12 cellular contexts compared by ENCODE assay signal in genomic region chr20:50133474-50134217, GRCh38. TPM values are rescaled to one million over a fixed set of nuclear protein-coding genes. Genes with fewer than 3 reads are reported as not detected.
DNase-seq lines count a peak whose midpoint lies in the region; ATAC-seq, FAIRE-seq and TF ChIP-seq lines count a peak whose summit lies in the region.
"Had no signal": no experiment of that assay in that cellular context is flagged by ENCODE, and none has a peak within 500 bp of the region (broad histone marks: within the 10 kb centered on the region; RNA-seq: fewer than 3 reads in every experiment).

No MANE protein-coding gene starts in this region.

- H3K79me2 ChIP-seq in GM12878 (ENCODE audit: control insufficient read depth, insufficient read depth, low read length): no peaks in the 10 kb centered on the region

- H4K20me1 ChIP-seq in GM12878 (ENCODE audit: control insufficient read depth, insufficient read depth): no peaks in the 10 kb centered on the region

- H3K27ac ChIP-seq in GM12878 (ENCODE audit: control insufficient read depth, insufficient read depth): no peak overlapping the region
- H3K27ac ChIP-seq in right atrium auricular region: peak overlapping the region; percentile 33 to 64
- peak overlapping the region; percentile 55 for H3K27ac ChIP-seq in substantia nigra (ENCODE audit: low read depth, low read length, poor library complexity, severe bottlenecking)

- H2AFZ ChIP-seq in GM12878 (ENCODE audit: control insufficient read depth, low read depth, low read length): no peak overlapping the region

- ATAC-seq in activated naive CD8-positive, alpha-beta T cell treated with anti-CD3 and anti-CD28 coated beads, Interleukin-2, amount 10 ng/mL, durations not matched to agents 7 days and 5 days (ENCODE audit: low read depth): peak; percentile 34
- ATAC-seq in activated naive CD8-positive, alpha-beta T cell treated with anti-CD3 and anti-CD28 coated beads, Interleukin-2, amount 50 U/mL, for 24 hours: no peak
- peak; percentile 30; the same call in 1 of the 3 replicates for ATAC-seq in GM12878
- ATAC-seq in omental fat pad (ENCODE audit: low FRiP score): no peak
- ATAC-seq in GM18867 (IDR thresholded peaks at IDR 0.05; ENCODE audit: unreplicated experiment): no peak
- no peak for ATAC-seq in HG03196 (IDR thresholded peaks at IDR 0.05; ENCODE audit: unreplicated experiment)
- ATAC-seq: activated T-cell treated with anti-CD3 and anti-CD28 coated beads, Interleukin-2, amount 50 U/mL, for 72 hours had no signal

- CTCF ChIA-PET in GM12878 (lab: Yijun Ruan, JAX): interaction anchor here (0.6 to 3.8 kb wide), 2 partner anchors 12 to 31 kb away, joined by 3 to 14 read pairs; no protein-coding TSS in a partner anchor

- H3K9me3 Mint-ChIP-seq in activated naive CD8-positive, alpha-beta T cell treated with anti-CD3 and anti-CD28 coated beads, Interleukin-2, amount 10 ng/mL, durations not matched to agents 7 days and 5 days: no peaks in the 10 kb centered on the region
- no peaks in the 10 kb centered on the region for H3K9me3 Mint-ChIP-seq in activated naive CD8-positive, alpha-beta T cell treated with anti-CD3 and anti-CD28 coated beads, Interleukin-2, amount 50 U/mL, for 24 hours
- H3K9me3 Mint-ChIP-seq: activated T-cell treated with anti-CD3 and anti-CD28 coated beads, Interleukin-2, amount 50 U/mL, for 72 hours had no signal

- H3K4me3 Mint-ChIP-seq in activated naive CD8-positive, alpha-beta T cell treated with anti-CD3 and anti-CD28 coated beads, Interleukin-2, amount 10 ng/mL, durations not matched to agents 7 days and 5 days: no peak overlapping the region
- H3K4me3 Mint-ChIP-seq in activated naive CD8-positive, alpha-beta T cell treated with anti-CD3 and anti-CD28 coated beads, Interleukin-2, amount 50 U/mL, for 24 hours: no peak overlapping the region
- H3K4me3 Mint-ChIP-seq: activated T-cell treated with anti-CD3 and anti-CD28 coated beads, Interleukin-2, amount 50 U/mL, for 72 hours had no signal

- no peaks in the 10 kb centered on the region for H3K4me1 ChIP-seq in GM12878 (ENCODE audit: control insufficient read depth, insufficient read depth, low read length)
- H3K4me1 ChIP-seq in right atrium auricular region: peaks cover 0 to 45% of the 10 kb centered on the region in 2 donors

- POLR2A ChIA-PET in activated naive CD8-positive, alpha-beta T cell treated with anti-CD3 and anti-CD28 coated beads, Interleukin-2, amount 10 ng/mL, durations not matched to agents 7 days and 5 days (lab: Charles Lee): interaction anchor here (1.4 kb wide), 1 partner anchor 20 kb away, joined by 5 read pairs; the partner anchor contains the start of gene PEDS1
- POLR2A ChIA-PET in GM12878 (lab: Charles Lee): interaction anchor here (0.6 kb wide), 1 partner anchor 14 kb away, joined by 3 read pairs; no protein-coding TSS in a partner anchor

- H3K27me3 ChIP-seq in GM12878 (replicated peaks in 1 of 2; ENCODE audit: control insufficient read depth in 2 of 2, insufficient read depth in 2 of 2, low read length in 1 of 2): no peaks in the 10 kb centered on the region
- H3K27me3 ChIP-seq in right atrium auricular region: no peaks in the 10 kb centered on the region

- SMC1A ChIA-PET in GM12878 (lab: Charles Lee; ENCODE audit: uncharacterized antibody, unreplicated experiment): interaction anchor here (1.3 kb wide), 1 partner anchor 20 kb away, joined by 3 read pairs; the partner anchor contains the start of gene PEDS1

- H3K27ac Mint-ChIP-seq in activated naive CD8-positive, alpha-beta T cell treated with anti-CD3 and anti-CD28 coated beads, Interleukin-2, amount 10 ng/mL, durations not matched to agents 7 days and 5 days: no peak overlapping the region
- H3K27ac Mint-ChIP-seq in activated naive CD8-positive, alpha-beta T cell treated with anti-CD3 and anti-CD28 coated beads, Interleukin-2, amount 50 U/mL, for 24 hours: no peak overlapping the region
- H3K27ac Mint-ChIP-seq: activated T-cell treated with anti-CD3 and anti-CD28 coated beads, Interleukin-2, amount 50 U/mL, for 72 hours had no signal

- RAD21 ChIA-PET in GM12878 (lab: Charles Lee; ENCODE audit: unreplicated experiment): no interaction called here

- FAIRE-seq in GM12878 (lab: Jason Lieb, UNC): no peak
- FAIRE-seq: A204.1 had no signal

- H3K4me3 ChIP-seq in GM12878: no peak overlapping the region
- no peak overlapping the region for H3K4me3 ChIP-seq in right atrium auricular region

- H3K36me3 ChIP-seq in GM12878 (ENCODE audit: control insufficient read depth in 2 of 2, insufficient read depth in 2 of 2, low read length in 1 of 2) (peaks cover 12 to 32% of the 10 kb centered on the region in 2 experiments), right atrium auricular region (peaks cover 31% of the 10 kb centered on the region)

- in situ Hi-C loops in GM12878 (cut with MboI): no loop called here

- no peak for TF ChIP-seq POLR2A in GM12878 (IDR thresholded peaks at IDR 0.05; ENCODE audit: low read depth, low read length)

- DNase-seq in activated naive CD8-positive, alpha-beta T cell treated with anti-CD3 and anti-CD28 coated beads, Interleukin-2, amount 10 ng/mL, durations not matched to agents 7 days and 5 days: no peak
- DNase-seq in activated naive CD8-positive, alpha-beta T cell treated with anti-CD3 and anti-CD28 coated beads, Interleukin-2, amount 50 U/mL, for 24 hours: no peak
- DNase-seq in GM12878 (ENCODE audit: low read depth, low spot score): no peak
- no peak for DNase-seq in right atrium auricular region (ENCODE audit: low spot score)
- DNase-seq in substantia nigra (lab: John Stamatoyannopoulos, UW): peak in 3 of 49 donors; percentile 9 to 18 (median 14)
- no peak for DNase-seq in omental fat pad (ENCODE audit: low spot score)
- DNase-seq: activated T-cell treated with anti-CD3 and anti-CD28 coated beads, Interleukin-2, amount 50 U/mL, for 72 hours; DMS79 treated with DMSO at 0.1 percent for 48 hours; erythroblast had no signal

- H3K36me3 Mint-ChIP-seq in activated naive CD8-positive, alpha-beta T cell treated with anti-CD3 and anti-CD28 coated beads, Interleukin-2, amount 10 ng/mL, durations not matched to agents 7 days and 5 days: peaks cover 11% of the 10 kb centered on the region
- H3K36me3 Mint-ChIP-seq in activated naive CD8-positive, alpha-beta T cell treated with anti-CD3 and anti-CD28 coated beads, Interleukin-2, amount 50 U/mL, for 24 hours (ENCODE audit: low read depth): peaks cover 20% of the 10 kb centered on the region

- H3K27me3 Mint-ChIP-seq in activated naive CD8-positive, alpha-beta T cell treated with anti-CD3 and anti-CD28 coated beads, Interleukin-2, amount 10 ng/mL, durations not matched to agents 7 days and 5 days: no peaks in the 10 kb centered on the region
- H3K27me3 Mint-ChIP-seq in activated naive CD8-positive, alpha-beta T cell treated with anti-CD3 and anti-CD28 coated beads, Interleukin-2, amount 50 U/mL, for 24 hours: no peaks in the 10 kb centered on the region

- intact Hi-C loops in GM12878 (cut with micrococcal nuclease; ENCODE audit: unreplicated experiment): no loop called here

- H3K9me3 ChIP-seq in GM12878 (replicated peaks; ENCODE audit: control insufficient read depth, insufficient read depth, low read length): no peaks in the 10 kb centered on the region
- H3K9me3 ChIP-seq in right atrium auricular region: no peaks in the 10 kb centered on the region

- no peak overlapping the region for H3K4me2 ChIP-seq in GM12878 (ENCODE audit: control insufficient read depth, insufficient read depth)

- TF ChIP-seq CTCF in GM12878 (IDR thresholded peaks at IDR 0.05 in 2 of 3, conservative IDR thresholded peaks at IDR 0.05 in 1 of 3; ENCODE audit: control insufficient read depth in 2 of 3, extremely low read depth in 1 of 3, insufficient read depth in 1 of 3, low read depth in 3 of 3, low read length in 3 of 3) (peak in 2 of 3 experiments; percentile 23 to 24; a peak in 2 of 6 replicates), right atrium auricular region (IDR thresholded peaks at IDR 0.05) (peak in 1 of 2 donors; percentile 16), omental fat pad (IDR thresholded peaks at IDR 0.05) (no peak)

- no peak for TF ChIP-seq RAD21 in GM12878 (IDR thresholded peaks at IDR 0.05; ENCODE audit: insufficient read depth, low read depth, low read length)

- H3K4me1 Mint-ChIP-seq in activated naive CD8-positive, alpha-beta T cell treated with anti-CD3 and anti-CD28 coated beads, Interleukin-2, amount 10 ng/mL, durations not matched to agents 7 days and 5 days: peaks cover 2% of the 10 kb centered on the region
- peaks cover 14% of the 10 kb centered on the region for H3K4me1 Mint-ChIP-seq in activated naive CD8-positive, alpha-beta T cell treated with anti-CD3 and anti-CD28 coated beads, Interleukin-2, amount 50 U/mL, for 24 hours

- H3K9ac ChIP-seq in GM12878 (ENCODE audit: control insufficient read depth, insufficient read depth, low read length): no peak overlapping the region

- BruUV-seq in GM12878 (replicated peaks; lab: Mats Ljungman, UMichigan): no TSS peak

- 93% methylated on average over 9 of the region's 9 CpGs for WGBS in GM12878 (ENCODE audit: insufficient coverage, insufficient replicate concordance, low lambda C conversion rate, missing lambda C conversion rate)

- no peak for TF ChIP-seq EP300 in GM12878 (IDR thresholded peaks at IDR 0.05; ENCODE audit: borderline replicate concordance in 1 of 2, control insufficient read depth in 1 of 2, low read depth in 2 of 2, low read length in 2 of 2)

RNA-seq across cellular contexts. Expression of gene PEDS1, which starts 19.9 kb away (rescaled TPM):
- total RNA-seq in activated naive CD8-positive, alpha-beta T cell treated with anti-CD3 and anti-CD28 coated beads, Interleukin-2, amount 10 ng/mL, durations not matched to agents 7 days and 5 days: 10 to 100 TPM; 22.1 to 24.5 TPM
- 8.1 and 8.4 TPM in 2 replicates for total RNA-seq in GM12878 (2013; cell fraction: nucleolus; rRNA removed)
- total RNA-seq in GM12878 (2014; rRNA removed): 24.2 and 24.5 TPM in 2 replicates
- 12.1 and 12.2 TPM in 2 replicates for total RNA-seq in GM12878 (2014; rRNA removed; fragmentation: Illumina TruSeq; extraction: Trizol)
- 15.1 and 15.4 TPM in 2 replicates for total RNA-seq in GM12878 (2021)
- 5.8 TPM for polyA plus RNA-seq in GM12878 (2011; ENCODE audit: low read depth)
- 5.2 and 15.9 TPM in 2 replicates for polyA plus RNA-seq in GM12878 (2011; rRNA removed)
- 21.9 and 24.8 TPM in 2 replicates for polyA plus RNA-seq in GM12878 (2011; cell fraction: cytosol; rRNA removed)
- polyA plus RNA-seq in GM12878 (2011; cell fraction: nucleus; rRNA removed): 11.9 and 13.4 TPM in 2 replicates
- polyA plus RNA-seq in GM12878 (2012): 10.5 and 11.6 TPM in 2 replicates
- 9.9 and 17.8 TPM in 2 replicates for polyA plus RNA-seq in GM12878 (2014; fragmentation: Illumina TruSeq; extraction: Trizol)
- 1 to 10 TPM; 1.7 to 4.3 TPM for polyA plus RNA-seq in GM12878 (2014; fragmentation: Nextera tagmentation; extraction: Ambion mirVana)
- polyA plus RNA-seq in GM12878 (2014; rRNA removed): 25.6 and 26.1 TPM in 2 replicates
- 10 to 100 TPM; 19.7 to 20.9 TPM for polyA plus RNA-seq in GM12878 (2016; fragmentation: Nextera tagmentation; extraction: Ambion mirVana)
- 28.9 and 31.5 TPM in 2 replicates for polyA minus RNA-seq in GM12878 (2011; rRNA and poly(A)+ RNA removed)
- polyA minus RNA-seq in GM12878 (2011; cell fraction: cytosol; rRNA and poly(A)+ RNA removed): 11.8 and 15.8 TPM in 2 replicates
- 2.1 and 4.2 TPM in 2 replicates for polyA minus RNA-seq in GM12878 (2011; cell fraction: nucleus; rRNA and poly(A)+ RNA removed)
- 10 to 100 TPM; 26.1 to 30.7 TPM for total RNA-seq in right atrium auricular region
- total RNA-seq in omental fat pad: 10 to 100 TPM; 20.8 to 61.5 (median 29.0) TPM

RNA-seq across cellular contexts. Expression of gene UBE2V1, which starts 20.7 kb away (rescaled TPM):
- total RNA-seq in activated naive CD8-positive, alpha-beta T cell treated with anti-CD3 and anti-CD28 coated beads, Interleukin-2, amount 10 ng/mL, durations not matched to agents 7 days and 5 days: 100 to 1,000 TPM; 124 to 140 TPM
- total RNA-seq in GM12878 (2013; cell fraction: nucleolus; rRNA removed): 310 and 312 TPM in 2 replicates
- total RNA-seq in GM12878 (2014; rRNA removed) (51.8 and 57.8 TPM in 2 replicates), GM12878 (2014; rRNA removed; fragmentation: Illumina TruSeq; extraction: Trizol) (87.4 and 90.5 TPM in 2 replicates), GM12878 (2021) (102 and 104 TPM in 2 replicates), right atrium auricular region (10 to 100 TPM; 61.2 to 70.2 TPM), omental fat pad (100 to 1,000 TPM in 1 of 4 donors, 10 to 100 TPM in 3; 63.2 to 100 (median 72.6) TPM)
- polyA plus RNA-seq in GM12878 (2011; ENCODE audit: low read depth): 80.2 TPM
- polyA plus RNA-seq in GM12878 (2011; rRNA removed) (110 and 131 TPM in 2 replicates), GM12878 (2014; fragmentation: Illumina TruSeq; extraction: Trizol) (219 and 257 TPM in 2 replicates), GM12878 (2014; fragmentation: Nextera tagmentation; extraction: Ambion mirVana) (100 to 1,000 TPM; 151 to 215 TPM), GM12878 (2014; rRNA removed) (109 and 131 TPM in 2 replicates), GM12878 (2016; fragmentation: Nextera tagmentation; extraction: Ambion mirVana) (100 to 1,000 TPM; 181 to 188 TPM)
- polyA plus RNA-seq in GM12878 (2011; cell fraction: cytosol; rRNA removed): 88.2 and 104 TPM in 2 replicates
- polyA plus RNA-seq in GM12878 (2011; cell fraction: nucleus; rRNA removed): 79.4 and 82.7 TPM in 2 replicates
- 116 and 119 TPM in 2 replicates for polyA plus RNA-seq in GM12878 (2012)
- polyA minus RNA-seq in GM12878 (2011; rRNA and poly(A)+ RNA removed): 86.5 and 87.4 TPM in 2 replicates
- 32.2 and 38.4 TPM in 2 replicates for polyA minus RNA-seq in GM12878 (2011; cell fraction: cytosol; rRNA and poly(A)+ RNA removed)
- 50.2 and 71.6 TPM in 2 replicates for polyA minus RNA-seq in GM12878 (2011; cell fraction: nucleus; rRNA and poly(A)+ RNA removed)

RNA-seq across cellular contexts. Expression of gene CEBPB, which starts 57.0 kb away (rescaled TPM):
- total RNA-seq in activated naive CD8-positive, alpha-beta T cell treated with anti-CD3 and anti-CD28 coated beads, Interleukin-2, amount 10 ng/mL, durations not matched to agents 7 days and 5 days: 10 to 100 TPM; 38.3 to 38.7 TPM
- total RNA-seq in GM12878 (2013; cell fraction: nucleolus; rRNA removed): 1.1 and 2.0 TPM in 2 replicates
- total RNA-seq in GM12878 (2014; rRNA removed) (4.1 and 5.9 TPM in 2 replicates), GM12878 (2014; rRNA removed; fragmentation: Illumina TruSeq; extraction: Trizol) (1.3 and 1.5 TPM in 2 replicates), GM12878 (2021) (6.9 and 8.8 TPM in 2 replicates), right atrium auricular region (100 to 1,000 TPM in 1 of 2 donors, 10 to 100 TPM in 1; 61.3 to 102 TPM), omental fat pad (100 to 1,000 TPM; 158 to 345 (median 227) TPM)
- polyA plus RNA-seq in GM12878 (2011; ENCODE audit: low read depth): not detected
- polyA plus RNA-seq in GM12878 (2011; rRNA removed) (1.6 and 1.9 TPM in 2 replicates), GM12878 (2014; fragmentation: Illumina TruSeq; extraction: Trizol) (0.22 and 0.62 TPM in 2 replicates), GM12878 (2014; fragmentation: Nextera tagmentation; extraction: Ambion mirVana) (under 1 TPM; 0.18 to 0.73 TPM), GM12878 (2014; rRNA removed) (7.3 and 8.2 TPM in 2 replicates), GM12878 (2016; fragmentation: Nextera tagmentation; extraction: Ambion mirVana) (1 to 10 TPM in 1 of 2 experiments, under 1 TPM in 1; 0.45 to 6.6 TPM)
- polyA plus RNA-seq in GM12878 (2011; cell fraction: cytosol; rRNA removed): 1.3 and 3.1 TPM in 2 replicates
- 3.9 and 5.5 TPM in 2 replicates for polyA plus RNA-seq in GM12878 (2011; cell fraction: nucleus; rRNA removed)
- polyA plus RNA-seq in GM12878 (2012): 2.6 and 2.8 TPM in 2 replicates
- polyA minus RNA-seq in GM12878 (2011; rRNA and poly(A)+ RNA removed): 0.44 and 0.52 TPM in 2 replicates
- polyA minus RNA-seq in GM12878 (2011; cell fraction: cytosol; rRNA and poly(A)+ RNA removed): 5.3 and 7.5 TPM in 2 replicates
- 2.4 and 7.8 TPM in 2 replicates for polyA minus RNA-seq in GM12878 (2011; cell fraction: nucleus; rRNA and poly(A)+ RNA removed)

Comparison
In these comparisons a context has a peak if more than half of its experiments do, and no peak if none do; other contexts are left out.
1. ATAC-seq: peak in activated naive CD8-positive, alpha-beta T cell treated with anti-CD3 and anti-CD28 coated beads, Interleukin-2, amount 10 ng/mL, durations not matched to agents 7 days and 5 days (single experiment) and GM12878 (single experiment); none in activated naive CD8-positive, alpha-beta T cell treated with anti-CD3 and anti-CD28 coated beads, Interleukin-2, amount 50 U/mL, for 24 hours (single experiment), omental fat pad (single experiment), GM18867 (single experiment) and HG03196 (single experiment).
2. CTCF ChIP-seq: peak in GM12878 (2 of 3); none in omental fat pad (0 of 3).
3. RNA of gene CEBPB, which starts 57.0 kb away (total RNA-seq): 158 to 345 TPM in omental fat pad, 61.3 to 102 TPM in right atrium auricular region and 38.3 to 38.7 TPM in activated naive CD8-positive, alpha-beta T cell treated with anti-CD3 and anti-CD28 coated beads, Interleukin-2, amount 10 ng/mL, durations not matched to agents 7 days and 5 days; 1.1 to 8.8 TPM in GM12878; every median in the first group is over 4 times any median in the second.